ENCODE assay signal across 14 cellular contexts in the genomic region with DNA sequence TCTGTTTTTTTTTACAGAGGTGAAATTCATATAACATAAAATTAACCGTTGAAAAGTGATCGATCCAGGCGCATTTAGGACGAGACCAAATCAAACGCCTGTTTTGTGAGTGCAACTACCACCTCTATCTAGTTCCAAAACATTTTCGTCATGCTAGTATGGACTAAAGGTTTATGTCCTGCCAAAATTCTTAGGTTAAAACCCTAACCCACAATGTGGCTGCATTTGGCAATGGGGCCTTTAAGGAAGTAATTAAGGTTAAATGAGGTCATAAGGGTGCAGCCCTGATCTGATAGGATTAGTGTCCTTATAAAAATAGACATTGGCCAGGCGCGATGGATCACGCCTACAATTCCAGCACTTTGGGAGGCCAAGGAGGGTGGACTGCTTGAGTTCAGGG. TPM values are rescaled to one million over a fixed set of nuclear protein-coding genes. Genes with fewer than 3 reads are reported as not detected.
DNase-seq lines count a peak whose midpoint lies in the region; ATAC-seq and TF ChIP-seq lines count a peak whose summit lies in the region.
"Had no signal": no experiment of that assay in that cellular context is flagged by ENCODE, and none has a peak within 500 bp of the region (broad histone marks: within the 10 kb centered on the region; RNA-seq: fewer than 3 reads in every experiment).

No MANE protein-coding gene starts in this region.

- TF ChIP-seq CTCF in C4-2B (conservative IDR thresholded peaks at IDR 0.05) (no peak), VCaP (conservative IDR thresholded peaks at IDR 0.05) (no peak), fibroblast of villous mesenchyme (IDR thresholded peaks at IDR 0.05; ENCODE audit: insufficient read depth, low read depth, low read length) (no peak)

- H3K27ac ChIP-seq in C4-2B = peak overlapping the region; percentile 43; the same call in 1 of the 2 replicates
- peak overlapping the region; percentile 52 for H3K27ac ChIP-seq in VCaP
- H3K27ac ChIP-seq in substantia nigra (ENCODE audit: low read depth, low read length, poor library complexity, severe bottlenecking) = peak overlapping the region; percentile 64
- H3K27ac ChIP-seq: KMS-11, RWPE1 had no signal

- ATAC-seq in GM21526 (IDR thresholded peaks at IDR 0.05; ENCODE audit: low FRiP score, unreplicated experiment) = no peak
- no peak for ATAC-seq in GM21576 (IDR thresholded peaks at IDR 0.05; ENCODE audit: unreplicated experiment)

- DNase-seq in fibroblast of villous mesenchyme (ENCODE audit: low read depth) (peak; percentile 2), substantia nigra (lab: John Stamatoyannopoulos, UW) (no peak), germinal center (ENCODE audit: low spot score) (no peak)
- DNase-seq: CD4-positive, alpha-beta T cell; EL; NCI-H1930; NCI-H69 had no signal

- H3K4me3 ChIP-seq in fibroblast of villous mesenchyme (ENCODE audit: low read depth, low read length) = no peak overlapping the region

RNA-seq across cellular contexts. Expression of a gene that starts 32.8 kb away (rescaled TPM):
- total RNA-seq in fibroblast of villous mesenchyme = not detected in 2 replicates
- total RNA-seq: CD4-positive, alpha-beta T cell; M059J had no signal
